ENCODE assay signal across 31 cellular contexts in the genomic region with DNA sequence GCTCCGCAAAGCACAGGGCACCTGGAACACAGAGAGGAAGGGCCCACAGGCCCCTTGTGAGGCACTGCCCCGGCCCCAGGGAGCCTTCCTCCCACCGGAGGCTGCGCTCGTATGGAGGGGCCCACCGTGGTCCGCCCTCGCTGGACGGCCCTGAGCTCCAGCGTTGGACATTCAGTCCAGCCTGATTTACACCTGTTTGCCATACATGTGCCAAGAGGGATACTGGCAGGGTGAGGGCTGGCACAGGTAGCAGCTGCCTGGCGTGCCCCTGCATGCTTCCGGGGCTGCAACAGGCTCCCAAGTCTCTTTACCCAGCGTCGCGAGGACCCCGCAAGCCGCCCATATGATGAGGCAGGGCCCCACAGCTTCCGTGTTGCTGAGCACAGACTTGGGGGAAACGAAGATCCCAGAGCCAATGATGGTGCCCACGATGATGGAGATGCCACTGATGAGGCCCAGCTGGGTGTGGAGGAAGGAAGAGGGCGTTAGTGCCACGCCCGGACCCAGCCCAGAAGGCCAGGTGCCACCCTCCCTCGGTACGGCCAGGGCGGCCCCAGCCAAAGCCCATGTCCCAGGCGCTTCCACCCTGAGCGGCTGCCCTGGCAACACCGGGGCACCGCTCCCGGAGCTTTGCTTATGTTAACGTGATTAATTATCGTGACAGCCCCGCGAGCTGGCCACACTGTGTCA. TPM values are rescaled to one million over a fixed set of nuclear protein-coding genes. Genes with fewer than 3 reads are reported as not detected.
"Had no signal": no experiment of that assay in that cellular context is flagged by ENCODE, and none has a peak within 500 bp of the region (broad histone marks: within the 10 kb centered on the region; RNA-seq: fewer than 3 reads in every experiment).

No MANE protein-coding gene starts in this region.

- H3K27me3 ChIP-seq: adrenal gland, MG63, Peyer's patch, SJSA1 had no signal

- H3K4me3 ChIP-seq: adrenal gland, MG63, SJSA1 had no signal

- H3K9me3 ChIP-seq: adrenal gland, MG63, Peyer's patch, SJSA1, SK-N-SH had no signal

- H3K4me1 Mint-ChIP-seq: activated CD4-positive, alpha-beta T cell treated with anti-CD3 and anti-CD28 coated beads, Interleukin-2, amount 10 ng/mL, durations not matched to agents 7 days and 5 days had no signal

- ATAC-seq: activated naive CD4-positive, alpha-beta T cell treated with anti-CD3 and anti-CD28 coated beads, Interleukin-2, amount 50 U/mL, for 72 hours; activated T-cell treated with anti-CD3 and anti-CD28 coated beads, Interleukin-2, amount 50 U/mL, for 4 hours; PC-3 had no signal

- H3K27ac Mint-ChIP-seq: activated CD4-positive, alpha-beta T cell treated with anti-CD3 and anti-CD28 coated beads, Interleukin-2, amount 10 ng/mL, durations not matched to agents 7 days and 5 days; activated naive CD4-positive, alpha-beta T cell treated with anti-CD3 and anti-CD28 coated beads for 36 hours; activated naive CD4-positive, alpha-beta T cell treated with anti-CD3 and anti-CD28 coated beads, Interleukin-2, amount 50 U/mL, for 72 hours; activated T-helper 1 cell treated with anti-CD3 and anti-CD28 coated beads, Interleukin-12 subunit alpha, Interleukin-12 subunit beta, Interleukin-2, Interleukin-4 antibody, amounts not matched to agents 30 ng/mL and 10 ng/mL and 1 ng/mL, durations not matched to agents 14 hours and 24 hours and 36 hours; brain; T-helper 1 cell treated with Interleukin-12 subunit alpha and Interleukin-12 subunit beta and Interleukin-4 antibody, amounts not matched to agents 30 μg/mL and 1 μg/mL, for 36 hours; T-helper 2 cell treated with Interferon-gamma antibody and Interleukin-4, amounts not matched to agents 5 μg/mL and 100 μg/mL, for 36 hours had no signal

- H3K4me3 Mint-ChIP-seq: activated CD4-positive, alpha-beta T cell treated with anti-CD3 and anti-CD28 coated beads, Interleukin-2, amount 10 ng/mL, durations not matched to agents 7 days and 5 days; activated naive CD4-positive, alpha-beta T cell treated with anti-CD3 and anti-CD28 coated beads for 36 hours; activated T-cell treated with anti-CD3 and anti-CD28 coated beads, Interleukin-2, amount 50 U/mL, for 4 hours; activated T-helper 1 cell treated with anti-CD3 and anti-CD28 coated beads, Interleukin-12 subunit alpha, Interleukin-12 subunit beta, Interleukin-2, Interleukin-4 antibody, amounts not matched to agents 30 ng/mL and 10 ng/mL and 1 ng/mL, durations not matched to agents 14 hours and 24 hours and 36 hours; brain; T-helper 1 cell treated with Interleukin-12 subunit alpha and Interleukin-12 subunit beta and Interleukin-4 antibody, amounts not matched to agents 30 μg/mL and 1 μg/mL, for 36 hours; T-helper 2 cell treated with Interferon-gamma antibody and Interleukin-4, amounts not matched to agents 5 μg/mL and 100 μg/mL, for 36 hours had no signal

- H3K36me3 Mint-ChIP-seq: activated naive CD4-positive, alpha-beta T cell treated with anti-CD3 and anti-CD28 coated beads, Interleukin-2, amount 50 U/mL, for 72 hours had no signal

- FAIRE-seq: TTC549 had no signal

- H3K4me2 ChIP-seq: SK-N-SH had no signal

- H3K9me3 Mint-ChIP-seq: activated CD4-positive, alpha-beta T cell treated with anti-CD3 and anti-CD28 coated beads, Interleukin-2, amount 10 ng/mL, durations not matched to agents 7 days and 5 days; activated naive CD4-positive, alpha-beta T cell treated with anti-CD3 and anti-CD28 coated beads for 36 hours; activated naive CD4-positive, alpha-beta T cell treated with anti-CD3 and anti-CD28 coated beads, Interleukin-2, amount 50 U/mL, for 72 hours; activated T-cell treated with anti-CD3 and anti-CD28 coated beads, Interleukin-2, amount 50 U/mL, for 4 hours; activated T-helper 1 cell treated with anti-CD3 and anti-CD28 coated beads, Interleukin-12 subunit alpha, Interleukin-12 subunit beta, Interleukin-2, Interleukin-4 antibody, amounts not matched to agents 30 ng/mL and 10 ng/mL and 1 ng/mL, durations not matched to agents 14 hours and 24 hours and 36 hours; brain; T-helper 1 cell treated with Interleukin-12 subunit alpha and Interleukin-12 subunit beta and Interleukin-4 antibody, amounts not matched to agents 30 μg/mL and 1 μg/mL, for 36 hours; T-helper 2 cell treated with Interferon-gamma antibody and Interleukin-4, amounts not matched to agents 5 μg/mL and 100 μg/mL, for 36 hours had no signal

- H3K4me1 ChIP-seq: adrenal gland, Peyer's patch, SJSA1 had no signal

- H3K27me3 Mint-ChIP-seq: activated CD4-positive, alpha-beta T cell treated with anti-CD3 and anti-CD28 coated beads, Interleukin-2, amount 10 ng/mL, durations not matched to agents 7 days and 5 days had no signal

- H3K27ac ChIP-seq: adrenal gland, Peyer's patch, SJSA1 had no signal

- H3K36me3 ChIP-seq: adrenal gland, MG63, SJSA1 had no signal

- H3K9ac ChIP-seq: SK-N-SH had no signal

- DNase-seq: activated CD4-positive, alpha-beta T cell treated with anti-CD3 and anti-CD28 coated beads, Interleukin-2, amount 10 ng/mL, durations not matched to agents 7 days and 5 days; activated CD4-positive, alpha-beta T cell treated with anti-CD3 and anti-CD28 coated beads, Interleukin-2, amount 50 U/mL, for 48 hours; activated CD8-positive, alpha-beta memory T cell treated with anti-CD3 and anti-CD28 coated beads, Interleukin-2, amount 50 U/mL, for 4 hours; activated gamma-delta T cell treated with Interleukin-2 at 50 U/mL for 16 hours; activated naive CD4-positive, alpha-beta T cell treated with anti-CD3 and anti-CD28 coated beads for 36 hours; activated T-cell treated with anti-CD3 and anti-CD28 coated beads for 4 hours; activated T-cell treated with anti-CD3 and anti-CD28 coated beads, Interleukin-2, amount 50 U/mL, for 4 hours; adrenal gland; caudate nucleus; Kasumi-1; MG63; NCI-H1048; NCI-H1105 treated with DMSO at 0.1 percent for 48 hours; NCI-H1436; NCI-H1930; NCI-H2081 treated with DMSO at 0.1 percent for 48 hours; NCI-H226; NCI-H446 treated with DMSO at 0.1 percent for 48 hours; NCI-H69; NK-92 treated with Interleukin-12 subunit alpha and Interleukin-12 subunit beta, amount 100 ng/mL, for 24 hours; PC-3; SHP77 treated with DMSO at 0.1 percent for 48 hours; SK-N-SH had no signal

RNA-seq across cellular contexts. Expression of gene SLC7A9, which starts 5.1 kb away (rescaled TPM):
- total RNA-seq: activated naive CD4-positive, alpha-beta T cell treated with anti-CD3 and anti-CD28 coated beads for 36 hours; activated naive CD4-positive, alpha-beta T cell treated with anti-CD3 and anti-CD28 coated beads, Interleukin-2, amount 50 U/mL, for 72 hours; activated T-cell treated with anti-CD3 and anti-CD28 coated beads, Interleukin-2, amount 50 U/mL, for 4 hours; PC-3; SJSA1 had no signal
- polyA plus RNA-seq: SK-N-SH had no signal
